18 cellular contexts compared by ENCODE assay signal in the genomic region with DNA sequence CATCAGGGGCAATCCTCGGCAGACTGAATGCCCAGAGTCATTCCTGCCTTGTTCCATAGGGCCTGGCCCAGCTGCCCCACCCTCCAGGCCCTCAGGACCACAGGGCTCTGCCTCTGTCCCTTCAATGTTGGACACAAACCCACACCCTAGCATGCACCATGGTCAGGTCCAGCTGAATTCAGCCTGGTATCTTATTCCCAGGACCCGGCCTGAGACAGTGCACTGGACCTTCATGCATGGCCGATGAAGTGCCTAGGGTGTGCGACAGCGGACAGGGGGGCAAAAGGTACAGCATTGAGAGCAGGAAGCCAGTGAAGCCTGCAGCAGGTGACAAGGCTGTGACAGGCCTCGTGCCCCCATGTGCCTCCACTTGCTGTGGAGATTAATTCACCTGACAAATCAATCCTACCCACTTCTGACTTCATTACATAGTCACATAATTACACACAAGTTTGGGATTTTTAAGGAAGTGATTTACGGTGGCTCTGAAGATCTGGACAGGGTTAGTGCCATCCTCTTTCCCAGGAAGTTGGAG.
DNase-seq lines count a peak whose midpoint lies in the region; ATAC-seq and TF ChIP-seq lines count a peak whose summit lies in the region.
"Had no signal": no experiment of that assay in that cellular context is flagged by ENCODE, and none has a peak within 500 bp of the region (broad histone marks: within the 10 kb centered on the region; RNA-seq: fewer than 3 reads in every experiment).

No MANE protein-coding gene starts in this region.

- no peaks in the 10 kb centered on the region for H3K36me3 Mint-ChIP-seq in activated CD8-positive, alpha-beta memory T cell treated with anti-CD3 and anti-CD28 coated beads, Interleukin-2, amount 10 ng/mL, durations not matched to agents 7 days and 5 days
- H3K36me3 Mint-ChIP-seq in progenitor cell of endocrine pancreas (ENCODE audit: insufficient read depth) (no peaks in the 10 kb centered on the region), glutamatergic neuron (ENCODE audit: unreplicated experiment) (peaks cover 7% of the 10 kb centered on the region)
- H3K36me3 Mint-ChIP-seq: CD4-positive, alpha-beta memory T cell had no signal

- no peaks in the 10 kb centered on the region for H3K4me1 Mint-ChIP-seq in activated CD8-positive, alpha-beta memory T cell treated with anti-CD3 and anti-CD28 coated beads, Interleukin-2, amount 10 ng/mL, durations not matched to agents 7 days and 5 days
- peaks cover 8% of the 10 kb centered on the region for H3K4me1 Mint-ChIP-seq in progenitor cell of endocrine pancreas (ENCODE audit: low read depth)
- H3K4me1 Mint-ChIP-seq in glutamatergic neuron (ENCODE audit: low read depth, unreplicated experiment) = peaks cover 5% of the 10 kb centered on the region

- H3K4me1 ChIP-seq in mucosa of descending colon (ENCODE audit: low read depth) = no peaks in the 10 kb centered on the region
- H3K4me1 ChIP-seq: A549 had no signal

- peak; percentile 14 for DNase-seq in activated CD8-positive, alpha-beta memory T cell treated with anti-CD3 and anti-CD28 coated beads, Interleukin-2, amount 10 ng/mL, durations not matched to agents 7 days and 5 days
- DNase-seq in activated CD8-positive, alpha-beta memory T cell treated with anti-CD3 and anti-CD28 coated beads, Interleukin-2, amount 50 U/mL, for 4 hours = no peak
- peak; percentile 56 for DNase-seq in coronary artery (ENCODE audit: low spot score)
- DNase-seq in mucosa of descending colon = no peak
- DNase-seq in progenitor cell of endocrine pancreas (ENCODE audit: low spot score, unreplicated experiment) = no peak
- DNase-seq in glutamatergic neuron = no peak
- no peak for DNase-seq in sciatic nerve (ENCODE audit: low spot score)
- DNase-seq: AML-193; Calu3; CD4-positive, alpha-beta memory T cell; DMS79 treated with DMSO at 0.1 percent for 48 hours; GF-D8; GOT3; H7 had no signal

- no peaks in the 10 kb centered on the region for H3K9me3 ChIP-seq in mucosa of descending colon
- H3K9me3 ChIP-seq: A549 had no signal

- H3K36me3 ChIP-seq in mucosa of descending colon (ENCODE audit: low read depth) = no peaks in the 10 kb centered on the region

- no peaks in the 10 kb centered on the region for H3K9me3 Mint-ChIP-seq in activated CD8-positive, alpha-beta memory T cell treated with anti-CD3 and anti-CD28 coated beads, Interleukin-2, amount 10 ng/mL, durations not matched to agents 7 days and 5 days (ENCODE audit: low read depth)
- no peaks in the 10 kb centered on the region for H3K9me3 Mint-ChIP-seq in progenitor cell of endocrine pancreas (ENCODE audit: low read depth)
- peaks cover 9% of the 10 kb centered on the region for H3K9me3 Mint-ChIP-seq in glutamatergic neuron (ENCODE audit: unreplicated experiment)

- no peak overlapping the region for H3K4me3 Mint-ChIP-seq in activated CD8-positive, alpha-beta memory T cell treated with anti-CD3 and anti-CD28 coated beads, Interleukin-2, amount 10 ng/mL, durations not matched to agents 7 days and 5 days
- H3K4me3 Mint-ChIP-seq in progenitor cell of endocrine pancreas (ENCODE audit: low read depth) = no peak overlapping the region
- no peak overlapping the region for H3K4me3 Mint-ChIP-seq in glutamatergic neuron (ENCODE audit: unreplicated experiment)
- H3K4me3 Mint-ChIP-seq: CD4-positive, alpha-beta memory T cell had no signal

- no peak overlapping the region for H3K4me3 ChIP-seq in coronary artery
- no peak overlapping the region for H3K4me3 ChIP-seq in mucosa of descending colon
- H3K4me3 ChIP-seq: A549 had no signal

- intact Hi-C loops in mucosa of descending colon (cut with DNase I, micrococcal nuclease) = no loop called here
- intact Hi-C loops in sciatic nerve (cut with DNase I) = no loop called here

- H3K27me3 Mint-ChIP-seq in activated CD8-positive, alpha-beta memory T cell treated with anti-CD3 and anti-CD28 coated beads, Interleukin-2, amount 10 ng/mL, durations not matched to agents 7 days and 5 days = no peaks in the 10 kb centered on the region
- peaks cover 11% of the 10 kb centered on the region for H3K27me3 Mint-ChIP-seq in progenitor cell of endocrine pancreas
- peaks cover 3% of the 10 kb centered on the region for H3K27me3 Mint-ChIP-seq in glutamatergic neuron (ENCODE audit: unreplicated experiment)
- H3K27me3 Mint-ChIP-seq: CD4-positive, alpha-beta memory T cell had no signal

- H3K27ac ChIP-seq in coronary artery = no peak overlapping the region
- H3K27ac ChIP-seq: 22Rv1, A549, C4-2B had no signal

- TF ChIP-seq CTCF in coronary artery (IDR thresholded peaks at IDR 0.05) = no peak
- no peak for TF ChIP-seq CTCF in mucosa of descending colon (IDR thresholded peaks at IDR 0.05)
- TF ChIP-seq CTCF in progenitor cell of endocrine pancreas (IDR thresholded peaks at IDR 0.05; ENCODE audit: unreplicated experiment) = no peak
- TF ChIP-seq CTCF in glutamatergic neuron (IDR thresholded peaks at IDR 0.05; ENCODE audit: partially characterized antibody, unreplicated experiment) = no peak

- CTCF ChIA-PET in activated CD8-positive, alpha-beta memory T cell treated with anti-CD3 and anti-CD28 coated beads, Interleukin-2, amount 10 ng/mL, durations not matched to agents 7 days and 5 days (lab: Charles Lee) = no interaction called here

- no peak overlapping the region for H3K27ac Mint-ChIP-seq in activated CD8-positive, alpha-beta memory T cell treated with anti-CD3 and anti-CD28 coated beads, Interleukin-2, amount 10 ng/mL, durations not matched to agents 7 days and 5 days
- H3K27ac Mint-ChIP-seq in progenitor cell of endocrine pancreas (peak overlapping the region; percentile 73), glutamatergic neuron (ENCODE audit: unreplicated experiment) (no peak overlapping the region)

- no peak for ATAC-seq in activated CD8-positive, alpha-beta memory T cell treated with anti-CD3 and anti-CD28 coated beads, Interleukin-2, amount 10 ng/mL, durations not matched to agents 7 days and 5 days
- ATAC-seq in mucosa of descending colon = peak; percentile 12
- no peak for ATAC-seq in HG02763 (IDR thresholded peaks at IDR 0.05; ENCODE audit: unreplicated experiment)
- ATAC-seq in sciatic nerve = no peak
- ATAC-seq: A549 had no signal

Comparison
In these comparisons a context has a peak if more than half of its experiments do, and no peak if none do; other contexts are left out.
1. DNase-seq: peak in activated CD8-positive, alpha-beta memory T cell treated with anti-CD3 and anti-CD28 coated beads, Interleukin-2, amount 10 ng/mL, durations not matched to agents 7 days and 5 days (single experiment) and coronary artery (single experiment); none in activated CD8-positive, alpha-beta memory T cell treated with anti-CD3 and anti-CD28 coated beads, Interleukin-2, amount 50 U/mL, for 4 hours (single experiment), mucosa of descending colon (0 of 3), progenitor cell of endocrine pancreas (single experiment), glutamatergic neuron (single experiment) and sciatic nerve (single experiment).